In genomic region chr7:910931-911431, GRCh38 we compare ENCODE assay signal across 2 cellular contexts.
TF ChIP-seq lines count a peak whose summit lies in the region.

No MANE protein-coding gene starts in this region.

TF ChIP-seq in GM23338, 12 proteins besides CTCF, POLR2A, EP300 and RAD21 (continued from another document):
- TF ChIP-seq JUNB (IDR thresholded peaks at IDR 0.05; ENCODE audit: unreplicated experiment) (no peak), POLR2AphosphoS5 (IDR thresholded peaks at IDR 0.05; ENCODE audit: low read depth) (no peak), EZH2 (IDR thresholded peaks at IDR 0.05; ENCODE audit: low read depth, unreplicated experiment) (no peak), STAT1 (IDR thresholded peaks at IDR 0.05; ENCODE audit: unreplicated experiment) (no peak), CREB1 (CRISPR knock-in tag; IDR thresholded peaks at IDR 0.05; ENCODE audit: low read depth) (no peak)

TF ChIP-seq in K562, 482 proteins besides CTCF, POLR2A, EP300 and RAD21 (continued from another document):
- TF ChIP-seq, protein P1, sequence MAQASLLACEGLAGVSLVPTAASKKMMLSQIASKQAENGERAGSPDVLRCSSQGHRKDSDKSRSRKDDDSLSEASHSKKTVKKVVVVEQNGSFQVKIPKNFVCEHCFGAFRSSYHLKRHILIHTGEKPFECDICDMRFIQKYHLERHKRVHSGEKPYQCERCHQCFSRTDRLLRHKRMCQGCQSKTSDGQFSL (CRISPR knock-in tag; IDR thresholded peaks at IDR 0.05) = no peak
- TF ChIP-seq, protein P1 (tag; IDR thresholded peaks at IDR 0.05) = no peak
